Comparison of ENCODE assay signal across 8 cellular contexts in genomic region chr5:50751064-50751657, GRCh38.
DNase-seq lines count a peak whose midpoint lies in the region; ATAC-seq and TF ChIP-seq lines count a peak whose summit lies in the region.

No MANE protein-coding gene starts in this region.

- DNase-seq in Right ventricle myocardium superior (no peak), Right ventricle myocardium inferior (ENCODE audit: missing footprints) (no peak), HPDE6-E6E7 (ENCODE audit: extremely low spot score) (peak; percentile 33), Peyer's patch (peak in 1 of 3 donors; percentile 72), MCF 10A (ENCODE audit: unreplicated experiment) (peak; percentile 71), left lobe of liver (ENCODE audit: low spot score) (peak; percentile 42), uterus (no peak)

- no peak overlapping the region for H3K27ac Mint-ChIP-seq in MCF 10A (ENCODE audit: low read depth, unreplicated experiment)

- no peaks in the 10 kb centered on the region for H3K27me3 Mint-ChIP-seq in MCF 10A (ENCODE audit: insufficient read depth, unreplicated experiment)

- peaks cover 7% of the 10 kb centered on the region for H3K4me1 Mint-ChIP-seq in MCF 10A (ENCODE audit: insufficient read depth, unreplicated experiment)

- POLR2A ChIA-PET in MCF 10A (lab: Yijun Ruan, JAX) = no interaction called here

- no peaks in the 10 kb centered on the region for H3K9me3 Mint-ChIP-seq in MCF 10A (ENCODE audit: unreplicated experiment)

- TF ChIP-seq POLR2A in Peyer's patch (IDR thresholded peaks at IDR 0.05) = no peak
- no peak for TF ChIP-seq POLR2A in uterus (IDR thresholded peaks at IDR 0.05)

- CTCF ChIA-PET in MCF 10A (lab: Yijun Ruan, JAX) = interaction anchor here (0.6 to 1.7 kb wide), 11 partner anchors 8 to 320 kb away, joined by 3 to 12 read pairs (median 5); partner anchors contain the start of genes EMB and PARP8

- no peak overlapping the region for H3K4me3 Mint-ChIP-seq in MCF 10A (ENCODE audit: unreplicated experiment)

- H3K27me3 ChIP-seq in Peyer's patch (no peaks in the 10 kb centered on the region), uterus (no peaks in the 10 kb centered on the region)

- no TSS peak for BruUV-seq in MCF 10A (replicated peaks; lab: Mats Ljungman, UMichigan)

- H3K9me3 ChIP-seq in Peyer's patch (no peaks in the 10 kb centered on the region), uterus (no peaks in the 10 kb centered on the region)

- H3K4me3 ChIP-seq in Peyer's patch (no peak overlapping the region), uterus (no peak overlapping the region)

- no peaks in the 10 kb centered on the region for H3K36me3 Mint-ChIP-seq in MCF 10A (ENCODE audit: insufficient read depth, unreplicated experiment)

- intact Hi-C loops in Right ventricle myocardium superior (cut with DNase I) (no loop called here), Right ventricle myocardium inferior (cut with DNase I) (no loop called here), MCF 10A (cut with micrococcal nuclease) (loop anchor here (1.0 to 5.0 kb wide), 5 partner anchors 83 to 424 kb away; partner anchors contain the start of gene EMB), uterus (cut with DNase I; ENCODE audit: low total_unique reads) (no loop called here)

- H3K4me1 ChIP-seq in Peyer's patch (peaks cover 0 to 4% (median 0%) of the 10 kb centered on the region in 4 donors), uterus (no peaks in the 10 kb centered on the region)

- H3K36me3 ChIP-seq in Peyer's patch = no peaks in the 10 kb centered on the region
- no peaks in the 10 kb centered on the region for H3K36me3 ChIP-seq in uterus

- ATAC-seq in Right ventricle myocardium superior (ENCODE audit: poor library complexity) (peak; percentile 68), Right ventricle myocardium inferior (no peak), GM21526 (IDR thresholded peaks at IDR 0.05; ENCODE audit: low FRiP score, unreplicated experiment) (peak; percentile 94), left lobe of liver (peak; percentile 96)

- H3K27ac ChIP-seq in Peyer's patch = no peak overlapping the region
- no peak overlapping the region for H3K27ac ChIP-seq in uterus

- TF ChIP-seq CTCF in Peyer's patch (IDR thresholded peaks at IDR 0.05) = peak; percentile 56 to 92 (median 80)
- TF ChIP-seq CTCF in MCF 10A (IDR thresholded peaks at IDR 0.05; ENCODE audit: unreplicated experiment) = peak; percentile 65
- TF ChIP-seq CTCF in uterus (IDR thresholded peaks at IDR 0.05) = peak; percentile 50 to 69 (median 52)

Comparison
In these comparisons a context has a peak if more than half of its experiments do, and no peak if none do; other contexts are left out.
1. DNase-seq: peak in HPDE6-E6E7 (single experiment), MCF 10A (single experiment) and left lobe of liver (single experiment); none in Right ventricle myocardium superior (single experiment), Right ventricle myocardium inferior (single experiment) and uterus (0 of 2).
2. Peak in every context shown above with its lines, with median percentiles within 50 percentile points of each other: CTCF ChIP-seq.